ENCODE assay signal across 1 cellular context in the genomic region with DNA sequence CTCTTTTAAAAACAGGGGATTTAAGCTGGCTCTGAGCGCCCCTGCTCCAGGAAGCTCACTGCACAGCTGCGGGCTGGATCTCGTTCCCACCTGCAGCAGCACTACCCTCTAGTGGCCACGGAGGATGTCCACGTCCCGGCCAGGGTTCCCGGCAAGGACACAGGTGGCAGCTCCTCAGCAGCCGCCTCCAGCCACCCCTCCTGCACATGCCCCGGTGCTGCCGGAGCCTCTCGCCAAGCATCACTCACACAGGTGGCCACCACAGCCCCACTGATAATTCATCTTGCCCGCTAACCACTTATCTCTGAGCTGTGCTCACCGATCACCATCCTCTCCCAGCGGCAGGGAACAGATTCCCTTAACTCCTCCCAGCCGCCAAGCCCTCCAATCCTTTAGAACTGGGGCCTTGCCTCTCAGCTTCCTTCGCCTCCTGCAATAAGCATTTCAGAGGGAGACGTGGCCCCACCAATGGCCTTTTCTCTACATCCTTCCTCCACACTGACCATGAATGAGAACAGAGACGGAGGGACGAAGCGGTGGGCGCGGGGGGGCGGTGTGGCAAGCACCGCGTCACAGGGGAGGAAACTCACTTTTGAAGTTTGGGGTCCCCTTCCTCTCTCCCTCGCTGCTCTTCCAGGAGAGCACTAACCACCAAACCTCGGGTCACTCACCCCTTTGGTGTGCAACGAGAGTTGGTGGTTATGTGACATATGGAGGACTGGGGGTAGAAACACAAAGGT.
TF ChIP-seq lines count a peak whose summit lies in the region.

No MANE protein-coding gene starts in this region.

TF ChIP-seq in HCT116, 20 proteins besides CTCF, POLR2A, EP300 and RAD21 (continued from another document):
- no peak for TF ChIP-seq YY1 (IDR thresholded peaks at IDR 0.05; ENCODE audit: extremely low read depth, insufficient replicate concordance, low read depth, low read length)
